Comparison of ENCODE assay signal across 26 cellular contexts in genomic region chr9:102047549-102047948, GRCh38.
"Had no signal": no experiment of that assay in that cellular context is flagged by ENCODE, and none has a peak within 500 bp of the region (broad histone marks: within the 10 kb centered on the region; RNA-seq: fewer than 3 reads in every experiment).

No MANE protein-coding gene starts in this region.

- H3K36me3 ChIP-seq: left ventricle myocardium inferior, pancreas, prostate gland, stomach, thyroid gland, transverse colon, upper lobe of left lung, vagina had no signal

- DNase-seq: left ventricle myocardium inferior; naive thymus-derived CD8-positive, alpha-beta T cell; nucleus accumbens; pancreas; posterior cingulate gyrus; retina; right cardiac atrium; stimulated activated CD4-positive, alpha-beta T cell treated with anti-CD3 and anti-CD28 coated beads, Interleukin-12 subunit alpha, Interleukin-12 subunit beta, amount 100 ng/mL, for 4 hours; stimulated activated CD4-positive, alpha-beta T cell treated with anti-CD3 and anti-CD28 coated beads, Interleukin-15, amount 100 ng/mL, for 24 hours; stimulated activated CD4-positive, alpha-beta T cell treated with anti-CD3 and anti-CD28 coated beads, Interleukin-2, amount 100 ng/mL, for 24 hours; stimulated activated CD4-positive, alpha-beta T cell treated with anti-CD3 and anti-CD28 coated beads, Interleukin-4, amount 100 ng/mL, for 1 hour; stimulated activated naive B cell treated with anti-CD40 and anti-IgM and Interleukin-4, amounts not matched to agents 10 μg/mL and 1 μg/mL and 100 μg/mL, for 72 hours; stimulated activated naive CD8-positive, alpha-beta T cell treated with anti-CD3 and anti-CD28 coated beads, Interleukin-15, Interleukin-2, amounts not matched to agents 100 U/mL and 50 U/mL, for 24 hours; stomach; testis; thyroid gland; transverse colon; upper lobe of left lung had no signal

- H3K9me3 Mint-ChIP-seq: nephron, neural crest cell had no signal

- H3K27ac ChIP-seq: left ventricle myocardium inferior, pancreas, prostate gland, skin epidermis, stomach, testis, thyroid gland, transverse colon, upper lobe of left lung, vagina had no signal

- ATAC-seq: naive thymus-derived CD8-positive, alpha-beta T cell; pancreas; right cardiac atrium; sciatic nerve; stimulated activated naive B cell treated with anti-CD40 and anti-IgM and Interleukin-4, amounts not matched to agents 10 μg/mL and 1 μg/mL and 100 μg/mL, for 72 hours; stimulated activated naive CD8-positive, alpha-beta T cell treated with anti-CD3 and anti-CD28 coated beads, Interleukin-15, Interleukin-2, amounts not matched to agents 100 U/mL and 50 U/mL, for 24 hours had no signal

- H3K4me3 ChIP-seq: left ventricle myocardium inferior, pancreas, prostate gland, skin epidermis, stomach, testis, thyroid gland, transverse colon, upper lobe of left lung, vagina had no signal

- FAIRE-seq: keratinocyte, pancreas had no signal

- H3K27ac Mint-ChIP-seq: memory B cell; nephron; stimulated activated naive B cell treated with anti-CD40 and anti-IgM and Interleukin-4, amounts not matched to agents 10 μg/mL and 1 μg/mL and 100 μg/mL, for 72 hours had no signal

- H3K4me1 Mint-ChIP-seq: memory B cell, neural crest cell had no signal

- H3K36me3 Mint-ChIP-seq: memory B cell; naive thymus-derived CD8-positive, alpha-beta T cell; stimulated activated naive B cell treated with anti-CD40 and anti-IgM and Interleukin-4, amounts not matched to agents 10 μg/mL and 1 μg/mL and 100 μg/mL, for 72 hours had no signal

- H3K4me1 ChIP-seq: left ventricle myocardium inferior, pancreas, prostate gland, stomach, testis, thyroid gland, transverse colon, upper lobe of left lung, vagina had no signal

- H3K4me3 Mint-ChIP-seq: memory B cell; naive thymus-derived CD8-positive, alpha-beta T cell; nephron; neural crest cell; stimulated activated naive B cell treated with anti-CD40 and anti-IgM and Interleukin-4, amounts not matched to agents 10 μg/mL and 1 μg/mL and 100 μg/mL, for 72 hours had no signal

- H3K27me3 Mint-ChIP-seq: memory B cell; naive thymus-derived CD8-positive, alpha-beta T cell; stimulated activated naive B cell treated with anti-CD40 and anti-IgM and Interleukin-4, amounts not matched to agents 10 μg/mL and 1 μg/mL and 100 μg/mL, for 72 hours had no signal

- H3K27me3 ChIP-seq: pancreas, stomach, testis, thyroid gland, transverse colon, upper lobe of left lung, vagina had no signal

- H3K9me3 ChIP-seq: left ventricle myocardium inferior, pancreas, prostate gland, stomach, testis, thyroid gland, transverse colon, upper lobe of left lung, vagina had no signal
